In genomic region chr1:207633226-207633625, GRCh38 we compare ENCODE assay signal across 28 cellular contexts. TPM values are rescaled to one million over a fixed set of nuclear protein-coding genes. Genes with fewer than 3 reads are reported as not detected.
"Had no signal": no experiment of that assay in that cellular context is flagged by ENCODE, and none has a peak within 500 bp of the region (broad histone marks: within the 10 kb centered on the region; RNA-seq: fewer than 3 reads in every experiment).

No MANE protein-coding gene starts in this region.

- H3K27ac ChIP-seq: adrenal gland had no signal

- H3K9me3 Mint-ChIP-seq: activated CD4-positive, alpha-beta memory T cell treated with anti-CD3 and anti-CD28 coated beads for 36 hours; activated CD4-positive, alpha-beta T cell treated with anti-CD3 and anti-CD28 coated beads, Interleukin-2, amount 10 ng/mL, durations not matched to agents 7 days and 5 days; activated naive CD8-positive, alpha-beta T cell treated with anti-CD3 and anti-CD28 coated beads, Interleukin-2, amount 10 ng/mL, durations not matched to agents 7 days and 5 days; activated T-cell treated with anti-CD3 and anti-CD28 coated beads, Interleukin-2, amount 50 U/mL, for 72 hours; activated T-helper 2 cell treated with anti-CD3 and anti-CD28 coated beads, Interferon-gamma antibody, Interleukin-2, Interleukin-4, amounts not matched to agents 10 μg/mL and 5 μg/mL and 100 μg/mL, durations not matched to agents 14 hours and 24 hours and 36 hours had no signal

- H3K27me3 ChIP-seq: adrenal gland had no signal

- H3K4me1 ChIP-seq: adrenal gland had no signal

- H3K9me3 ChIP-seq: adrenal gland had no signal

- H3K4me3 Mint-ChIP-seq: activated CD4-positive, alpha-beta memory T cell treated with anti-CD3 and anti-CD28 coated beads for 36 hours; activated CD4-positive, alpha-beta T cell treated with anti-CD3 and anti-CD28 coated beads, Interleukin-2, amount 10 ng/mL, durations not matched to agents 7 days and 5 days; activated naive CD8-positive, alpha-beta T cell treated with anti-CD3 and anti-CD28 coated beads, Interleukin-2, amount 10 ng/mL, durations not matched to agents 7 days and 5 days; activated T-cell treated with anti-CD3 and anti-CD28 coated beads, Interleukin-2, amount 50 U/mL, for 72 hours; T-helper 17 cell had no signal

- H3K4me3 ChIP-seq: adrenal gland had no signal

- H3K36me3 Mint-ChIP-seq: activated CD4-positive, alpha-beta memory T cell treated with anti-CD3 and anti-CD28 coated beads for 36 hours; activated naive CD8-positive, alpha-beta T cell treated with anti-CD3 and anti-CD28 coated beads, Interleukin-2, amount 10 ng/mL, durations not matched to agents 7 days and 5 days had no signal

- H3K4me1 Mint-ChIP-seq: activated CD4-positive, alpha-beta T cell treated with anti-CD3 and anti-CD28 coated beads, Interleukin-2, amount 10 ng/mL, durations not matched to agents 7 days and 5 days; activated naive CD8-positive, alpha-beta T cell treated with anti-CD3 and anti-CD28 coated beads, Interleukin-2, amount 10 ng/mL, durations not matched to agents 7 days and 5 days had no signal

- DNase-seq: activated CD4-positive, alpha-beta memory T cell treated with anti-CD3 and anti-CD28 coated beads for 36 hours; activated CD4-positive, alpha-beta T cell treated with anti-CD3 and anti-CD28 coated beads, Interleukin-2, amount 10 ng/mL, durations not matched to agents 7 days and 5 days; activated CD4-positive, CD25-positive, alpha-beta regulatory T cell; activated gamma-delta T cell treated with Interleukin-2 at 50 U/mL for 16 hours; activated naive CD4-positive, alpha-beta T cell treated with anti-CD3 and anti-CD28 coated beads, Interleukin-2, amount 50 U/mL, for 16 hours; activated naive CD8-positive, alpha-beta T cell treated with anti-CD3 and anti-CD28 coated beads, Interleukin-2, amount 10 ng/mL, durations not matched to agents 7 days and 5 days; activated T-cell treated with anti-CD3 and anti-CD28 coated beads for 4 hours; activated T-cell treated with anti-CD3 and anti-CD28 coated beads, Interleukin-2, amount 50 U/mL, for 72 hours; adrenal gland; anterior cingulate cortex; cerebellar nuclear complex; MM.1S; NCI-H1105; NCI-H1436 treated with DMSO at 0.1 percent for 48 hours; NCI-H187 treated with DMSO at 0.1 percent for 48 hours; NCI-H2081 treated with DMSO at 0.1 percent for 48 hours; NCI-H2171; NCI-H345; NCI-H510A; NCI-H526 treated with DMSO at 0.1 percent for 48 hours; NCI-H82; SIG-M5; T-helper 17 cell; T-helper 9 cell had no signal

- ATAC-seq: activated T-cell treated with anti-CD3 and anti-CD28 coated beads, Interleukin-2, amount 50 U/mL, for 72 hours; T-helper 17 cell had no signal

- H3K36me3 ChIP-seq: adrenal gland had no signal

- H3K27ac Mint-ChIP-seq: activated CD4-positive, alpha-beta memory T cell treated with anti-CD3 and anti-CD28 coated beads for 36 hours; activated CD4-positive, alpha-beta T cell treated with anti-CD3 and anti-CD28 coated beads, Interleukin-2, amount 10 ng/mL, durations not matched to agents 7 days and 5 days; activated naive CD8-positive, alpha-beta T cell treated with anti-CD3 and anti-CD28 coated beads, Interleukin-2, amount 10 ng/mL, durations not matched to agents 7 days and 5 days; activated T-cell treated with anti-CD3 and anti-CD28 coated beads, Interleukin-2, amount 50 U/mL, for 72 hours; activated T-helper 2 cell treated with anti-CD3 and anti-CD28 coated beads, Interferon-gamma antibody, Interleukin-2, Interleukin-4, amounts not matched to agents 10 μg/mL and 5 μg/mL and 100 μg/mL, durations not matched to agents 14 hours and 24 hours and 36 hours; T-helper 17 cell had no signal

RNA-seq across cellular contexts. Expression of gene CR1L, which starts 11.7 kb away (rescaled TPM):
- total RNA-seq: activated CD4-positive, alpha-beta memory T cell treated with anti-CD3 and anti-CD28 coated beads for 36 hours; activated CD4-positive, alpha-beta T cell treated with anti-CD3 and anti-CD28 coated beads, Interleukin-2, amount 10 ng/mL, durations not matched to agents 7 days and 5 days; activated CD8-positive, alpha-beta memory T cell treated with anti-CD3 and anti-CD28 coated beads for 36 hours; activated T-helper 2 cell treated with anti-CD3 and anti-CD28 coated beads, Interferon-gamma antibody, Interleukin-2, Interleukin-4, amounts not matched to agents 10 μg/mL and 5 μg/mL and 100 μg/mL, durations not matched to agents 14 hours and 24 hours and 36 hours; cardiac septum; OCI-LY7 had no signal
